Comparison of ENCODE assay signal across 1 cellular context in the genomic region with DNA sequence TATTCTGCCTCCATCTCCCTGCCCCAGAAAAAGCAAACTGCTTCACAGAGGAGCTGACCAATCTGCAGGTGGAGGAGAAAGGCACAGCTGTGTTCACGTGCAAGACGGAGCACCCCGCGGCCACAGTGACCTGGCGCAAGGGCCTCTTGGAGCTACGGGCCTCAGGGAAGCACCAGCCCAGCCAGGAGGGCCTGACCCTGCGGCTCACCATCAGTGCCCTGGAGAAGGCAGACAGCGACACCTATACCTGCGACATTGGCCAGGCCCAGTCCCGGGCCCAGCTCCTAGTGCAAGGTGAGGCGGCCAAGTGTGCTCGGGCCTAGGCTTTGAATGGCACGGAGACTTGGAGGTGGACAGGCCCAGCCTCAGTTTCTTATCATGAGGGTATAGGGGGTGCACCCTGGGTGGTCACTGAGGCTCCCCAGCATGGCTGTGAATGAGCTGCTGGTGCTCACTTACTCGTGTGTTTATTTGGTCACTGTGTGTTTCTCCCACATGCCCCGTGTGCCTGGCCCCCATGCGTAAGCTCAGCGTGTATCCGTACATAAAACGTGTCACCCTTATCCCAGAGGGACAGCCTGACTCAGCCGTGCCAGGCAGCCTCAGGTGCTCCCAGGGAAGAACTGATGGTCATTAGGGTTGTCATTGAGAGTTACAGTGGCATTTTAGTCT.
TF ChIP-seq lines count a peak whose summit lies in the region.

No MANE protein-coding gene starts in this region.

TF ChIP-seq in IMR-90, 13 proteins besides CTCF, POLR2A, EP300 and RAD21 (continued from another document):
- TF ChIP-seq, protein P1, sequence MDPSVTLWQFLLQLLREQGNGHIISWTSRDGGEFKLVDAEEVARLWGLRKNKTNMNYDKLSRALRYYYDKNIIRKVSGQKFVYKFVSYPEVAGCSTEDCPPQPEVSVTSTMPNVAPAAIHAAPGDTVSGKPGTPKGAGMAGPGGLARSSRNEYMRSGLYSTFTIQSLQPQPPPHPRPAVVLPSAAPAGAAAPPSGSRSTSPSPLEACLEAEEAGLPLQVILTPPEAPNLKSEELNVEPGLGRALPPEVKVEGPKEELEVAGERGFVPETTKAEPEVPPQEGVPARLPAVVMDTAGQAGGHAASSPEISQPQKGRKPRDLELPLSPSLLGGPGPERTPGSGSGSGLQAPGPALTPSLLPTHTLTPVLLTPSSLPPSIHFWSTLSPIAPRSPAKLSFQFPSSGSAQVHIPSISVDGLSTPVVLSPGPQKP (IDR thresholded peaks at IDR 0.05; ENCODE audit: borderline replicate concordance, low read depth, low read length), result no peak
- TF ChIP-seq NFE2L2 (IDR thresholded peaks at IDR 0.05; ENCODE audit: low read depth, low read length) (no peak), RCOR1 (IDR thresholded peaks at IDR 0.05; ENCODE audit: insufficient replicate concordance, low read length) (no peak), CHD1 (IDR thresholded peaks at IDR 0.05; ENCODE audit: low read depth, low read length) (no peak)
